9 cellular contexts compared by ENCODE assay signal in genomic region chr5:40799248-40799647, GRCh38. TPM values are rescaled to one million over a fixed set of nuclear protein-coding genes. Genes with fewer than 3 reads are reported as not detected.
DNase-seq lines count a peak whose midpoint lies in the region; ATAC-seq, FAIRE-seq and TF ChIP-seq lines count a peak whose summit lies in the region.
"Had no signal": no experiment of that assay in that cellular context is flagged by ENCODE, and none has a peak within 500 bp of the region (broad histone marks: within the 10 kb centered on the region; RNA-seq: fewer than 3 reads in every experiment).

No MANE protein-coding gene starts in this region.

- peak overlapping the region; percentile 95 for H3K27ac ChIP-seq in left ventricle myocardium inferior (replicated peaks)
- H3K27ac ChIP-seq in mesodermal cell (ENCODE audit: low read depth, low read length, severe bottlenecking): no peak overlapping the region

- DNase-seq in left ventricle myocardium inferior: no peak
- no peak for DNase-seq in left ventricle myocardium superior
- DNase-seq in astrocyte of the cerebellum (ENCODE audit: low read depth): no peak
- no peak for DNase-seq in urothelium cell line (ENCODE audit: low spot score)
- no peak for DNase-seq in NCI-H510A (lab: John Stamatoyannopoulos, UW)
- DNase-seq in HK-2 (ENCODE audit: unreplicated experiment): no peak

- FAIRE-seq in urothelium cell line (lab: Jason Lieb, UNC): no peak
- FAIRE-seq: D721Med had no signal

- TF ChIP-seq CTCF in left ventricle myocardium inferior (IDR thresholded peaks at IDR 0.05; ENCODE audit: borderline replicate concordance): no peak
- no peak for TF ChIP-seq CTCF in astrocyte of the cerebellum (IDR thresholded peaks at IDR 0.05; ENCODE audit: low read depth, low read length, missing control alignments)

- intact Hi-C loops in left ventricle myocardium inferior (cut with micrococcal nuclease): no loop called here
- intact Hi-C loops in left ventricle myocardium superior (cut with micrococcal nuclease): no loop called here

- H3K36me3 ChIP-seq in left ventricle myocardium inferior (no peaks in the 10 kb centered on the region), mesodermal cell (ENCODE audit: control insufficient read depth, insufficient read depth, low read length) (peaks cover 13% of the 10 kb centered on the region)

- in situ Hi-C loops in astrocyte of the cerebellum (cut with HindIII; ENCODE audit: low sequenced_read_pairs): no loop called here

- no peaks in the 10 kb centered on the region for H3K27me3 ChIP-seq in left ventricle myocardium inferior (ENCODE audit: low read depth)

- H3K4me1 ChIP-seq in left ventricle myocardium inferior (peaks cover 46% of the 10 kb centered on the region), mesodermal cell (ENCODE audit: control insufficient read depth, insufficient read depth, low read length, poor library complexity, severe bottlenecking) (no peaks in the 10 kb centered on the region)

- WGBS in mesodermal cell (ENCODE audit: insufficient coverage in 2 of 2), 2 experiments: 0% methylated on average over 1 of the region's 1 CpG; no CpG with 5 or more reads in 1 of the 2 experiments

- peak overlapping the region; percentile 98 for H3K4me3 ChIP-seq in left ventricle myocardium inferior
- H3K4me3 ChIP-seq in astrocyte of the cerebellum (ENCODE audit: low read depth, low read length): peak overlapping the region; percentile 92
- peak overlapping the region; percentile 77 for H3K4me3 ChIP-seq in mesodermal cell (ENCODE audit: extremely low read depth, insufficient read depth, low read length, poor library complexity, severe bottlenecking)

- ATAC-seq in left ventricle myocardium superior (no peak), GM19452 (IDR thresholded peaks at IDR 0.05; ENCODE audit: unreplicated experiment) (no peak)

- H3K9me3 ChIP-seq in left ventricle myocardium inferior (replicated peaks) (no peaks in the 10 kb centered on the region), mesodermal cell (ENCODE audit: control insufficient read depth, low read length) (no peaks in the 10 kb centered on the region)

RNA-seq across cellular contexts. Expression of gene PRKAA1, which starts 1.1 kb away (rescaled TPM):
- total RNA-seq in left ventricle myocardium inferior: 38.5 TPM
- total RNA-seq in left ventricle myocardium superior: 35.9 TPM
- polyA plus RNA-seq in mesodermal cell (2013, experiment 1 of 2): 25.4 TPM
- 32.0 TPM for polyA plus RNA-seq in mesodermal cell (2013, experiment 2 of 2)

RNA-seq across cellular contexts. Expression of gene RPL37, which starts 35.8 kb away (rescaled TPM):
- 624 TPM for total RNA-seq in left ventricle myocardium inferior
- total RNA-seq in left ventricle myocardium superior: 619 TPM
- polyA plus RNA-seq in mesodermal cell (2013, experiment 1 of 2): 2,788 TPM
- polyA plus RNA-seq in mesodermal cell (2013, experiment 2 of 2): 2,704 TPM

RNA-seq across cellular contexts. Expression of gene CARD6, which starts 41.9 kb away (rescaled TPM):
- total RNA-seq in left ventricle myocardium inferior (6.1 TPM), left ventricle myocardium superior (6.4 TPM)
- polyA plus RNA-seq in mesodermal cell (2013, experiment 1 of 2): 0.66 TPM
- polyA plus RNA-seq in mesodermal cell (2013, experiment 2 of 2): 0.46 TPM

RNA-seq across cellular contexts. Expression of gene TTC33, which starts 43.5 kb away (rescaled TPM):
- total RNA-seq in left ventricle myocardium inferior (14.3 TPM), left ventricle myocardium superior (14.8 TPM)
- polyA plus RNA-seq in mesodermal cell (2013, experiment 1 of 2): 17.2 TPM
- 20.0 TPM for polyA plus RNA-seq in mesodermal cell (2013, experiment 2 of 2)
